In genomic region chr19:16771618-16772017, GRCh38 we compare ENCODE assay signal across 8 cellular contexts. TPM values are rescaled to one million over a fixed set of nuclear protein-coding genes. Genes with fewer than 3 reads are reported as not detected.
DNase-seq lines count a peak whose midpoint lies in the region; ATAC-seq and TF ChIP-seq lines count a peak whose summit lies in the region.

No MANE protein-coding gene starts in this region.

- TF ChIP-seq POLR2A in upper lobe of left lung (IDR thresholded peaks at IDR 0.05): no peak

- peaks cover 2% of the 10 kb centered on the region for H3K9me3 Mint-ChIP-seq in glutamatergic neuron (ENCODE audit: unreplicated experiment)

- in situ Hi-C loops in G401 (cut with HindIII; ENCODE audit: low sequenced_read_pairs): no loop called here

- peaks cover 3% of the 10 kb centered on the region for H3K27me3 Mint-ChIP-seq in glutamatergic neuron (ENCODE audit: unreplicated experiment)

- no peak overlapping the region for H3K4me3 ChIP-seq in upper lobe of left lung

- H3K9me3 ChIP-seq in upper lobe of left lung: no peaks in the 10 kb centered on the region

- DNase-seq in G401 (ENCODE audit: low spot score) (peak; percentile 80), NCI-H1092 treated with DMSO at 0.1 percent for 48 hours (lab: John Stamatoyannopoulos, UW) (peak; percentile 65), SKM-1 treated with dmso at 0.1 percent for 144 hours (lab: John Stamatoyannopoulos, UW; ENCODE audit: unreplicated experiment) (peak; percentile 64), glutamatergic neuron (peak; percentile 86), pons (ENCODE audit: low spot score) (peak; percentile 72), upper lobe of left lung (peak in 1 of 2 donors; percentile 82)
- DNase-seq in activated naive CD4-positive, alpha-beta T cell treated with anti-CD3 and anti-CD28 coated beads, Interleukin-2, amount 50 U/mL, for 16 hours: peak; percentile 76

- H3K36me3 ChIP-seq in upper lobe of left lung: no peaks in the 10 kb centered on the region

- H3K4me1 Mint-ChIP-seq in glutamatergic neuron (ENCODE audit: low read depth, unreplicated experiment): no peaks in the 10 kb centered on the region

- WGBS in upper lobe of left lung, 2 donors: 34 to 37% methylated on average over 14 of the region's 14 CpGs

- TF ChIP-seq CTCF in glutamatergic neuron (IDR thresholded peaks at IDR 0.05; ENCODE audit: partially characterized antibody, unreplicated experiment) (peak; percentile 90), upper lobe of left lung (IDR thresholded peaks at IDR 0.05) (peak; percentile 78 to 84 (median 80))

- H3K27ac ChIP-seq in upper lobe of left lung: no peak overlapping the region

- H3K27ac Mint-ChIP-seq in glutamatergic neuron (ENCODE audit: unreplicated experiment): no peak overlapping the region

- no peaks in the 10 kb centered on the region for H3K4me1 ChIP-seq in upper lobe of left lung

- TF ChIP-seq EP300 in upper lobe of left lung (IDR thresholded peaks at IDR 0.05): no peak

- no peaks in the 10 kb centered on the region for H3K36me3 Mint-ChIP-seq in glutamatergic neuron (ENCODE audit: unreplicated experiment)

- H3K27me3 ChIP-seq in upper lobe of left lung: no peaks in the 10 kb centered on the region

- peak; percentile 89 to 95 for ATAC-seq in upper lobe of left lung (ENCODE audit: low FRiP score in 2 of 2)
- no peak for ATAC-seq in HG03139 (IDR thresholded peaks at IDR 0.05; ENCODE audit: unreplicated experiment)

- H3K4me3 Mint-ChIP-seq in glutamatergic neuron (ENCODE audit: unreplicated experiment): no peak overlapping the region

RNA-seq across cellular contexts. Expression of gene NWD1, which starts 52.0 kb away (rescaled TPM):
- not detected in 2 replicates for total RNA-seq in G401 (2014; rRNA removed; shearing (Covaris generic))
- not detected for total RNA-seq in glutamatergic neuron (ENCODE audit: unreplicated experiment)
- 10 to 100 TPM in 1 of 6 donors, 1 to 10 TPM in 4, under 1 TPM in 1; 0.06 to 15.3 (median 2.3) TPM for total RNA-seq in upper lobe of left lung

RNA-seq across cellular contexts. Expression of gene SIN3B, which starts 57.6 kb away (rescaled TPM):
- 18.6 and 31.6 TPM in 2 replicates for total RNA-seq in G401 (2014; rRNA removed; shearing (Covaris generic))
- 97.9 TPM for total RNA-seq in glutamatergic neuron (ENCODE audit: unreplicated experiment)
- 100 to 1,000 TPM in 2 of 6 donors, 10 to 100 TPM in 4; 38.2 to 385 (median 63.5) TPM for total RNA-seq in upper lobe of left lung
